In the genomic region with DNA sequence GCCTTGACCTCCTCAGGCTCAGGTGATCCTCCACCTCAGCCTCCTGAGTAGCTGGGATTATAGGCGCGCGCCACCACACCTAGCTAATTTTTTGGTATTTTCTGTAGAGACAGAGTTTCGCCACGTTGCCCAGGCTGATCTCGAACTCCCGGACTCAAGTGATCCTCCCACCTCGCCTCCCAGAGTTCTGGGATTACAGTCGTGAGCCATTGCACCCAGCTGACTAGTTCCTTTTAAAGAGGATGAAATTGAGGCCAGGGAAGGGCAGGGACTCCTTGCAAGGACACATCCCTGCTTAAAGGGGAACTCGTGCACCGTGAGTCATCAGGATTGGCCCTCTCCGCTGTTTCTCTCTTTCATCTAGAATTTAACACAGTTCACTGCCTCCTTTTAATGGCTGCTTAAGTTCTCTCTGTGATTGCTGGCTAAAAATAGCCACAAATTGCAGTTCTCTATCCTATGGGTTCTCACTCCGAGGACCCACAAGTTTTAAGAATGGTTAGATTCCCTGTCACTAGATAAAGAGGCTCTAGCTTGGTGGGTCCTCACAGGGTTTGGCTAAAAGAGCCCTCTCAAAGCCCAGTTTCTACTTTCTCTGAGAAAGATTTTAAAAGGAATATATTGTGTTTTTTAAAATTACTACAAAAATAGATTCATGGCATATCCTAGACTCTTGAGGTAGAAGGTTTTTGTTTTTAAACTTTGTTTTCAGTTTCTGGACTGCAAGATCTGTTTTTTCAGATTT, we compare ENCODE assay signal across 8 cellular contexts. TPM values are rescaled to one million over a fixed set of nuclear protein-coding genes. Genes with fewer than 3 reads are reported as not detected.
DNase-seq lines count a peak whose midpoint lies in the region; ATAC-seq and TF ChIP-seq lines count a peak whose summit lies in the region.

No MANE protein-coding gene starts in this region.

- H3K4me3 ChIP-seq in CD8-positive, alpha-beta T cell (ENCODE audit: low read depth, low read length) = no peak overlapping the region

- no peaks in the 10 kb centered on the region for H3K36me3 ChIP-seq in CD8-positive, alpha-beta T cell (ENCODE audit: insufficient read depth, low read length)

- no peaks in the 10 kb centered on the region for H3K9me3 Mint-ChIP-seq in CD8-positive, alpha-beta T cell
- no peaks in the 10 kb centered on the region for H3K9me3 Mint-ChIP-seq in IgD-negative memory B cell
- no peaks in the 10 kb centered on the region for H3K9me3 Mint-ChIP-seq in activated CD8-positive, alpha-beta T cell treated with anti-CD3 and anti-CD28 coated beads, Interleukin-2, amount 10 ng/mL, durations not matched to agents 7 days and 5 days (ENCODE audit: insufficient read depth)

- no peak for TF ChIP-seq CTCF in CD8-positive, alpha-beta T cell (IDR thresholded peaks at IDR 0.05)

- intact Hi-C loops in CD8-positive, alpha-beta T cell (cut with DNase I, micrococcal nuclease) = no loop called here

- peaks cover 7% of the 10 kb centered on the region for H3K4me1 ChIP-seq in CD8-positive, alpha-beta T cell (ENCODE audit: insufficient read depth, low read length)

- CTCF ChIA-PET in CD8-positive, alpha-beta T cell (lab: Charles Lee) = interaction anchor here (0.9 to 1.3 kb wide), 4 partner anchors 10 to 33 kb away, joined by 3 to 4 read pairs (median 3); no protein-coding TSS in a partner anchor
- CTCF ChIA-PET in activated CD8-positive, alpha-beta T cell treated with anti-CD3 and anti-CD28 coated beads, Interleukin-2, amount 10 ng/mL, durations not matched to agents 7 days and 5 days (lab: Charles Lee) = interaction anchor here (2.6 kb wide), 2 partner anchors 16 to 258 kb away, joined by 13 to 19 read pairs; no protein-coding TSS in a partner anchor

- no peak for ATAC-seq in CD8-positive, alpha-beta T cell
- no peak for ATAC-seq in activated CD8-positive, alpha-beta T cell treated with anti-CD3 and anti-CD28 coated beads, Interleukin-2, amount 10 ng/mL, durations not matched to agents 7 days and 5 days
- ATAC-seq in GM21528 (IDR thresholded peaks at IDR 0.05; ENCODE audit: low FRiP score, unreplicated experiment) (no peak), GM19452 (IDR thresholded peaks at IDR 0.05; ENCODE audit: unreplicated experiment) (no peak), GM19463 (IDR thresholded peaks at IDR 0.05; ENCODE audit: unreplicated experiment) (no peak)

- H3K36me3 Mint-ChIP-seq in CD8-positive, alpha-beta T cell = peaks cover 5% of the 10 kb centered on the region
- H3K36me3 Mint-ChIP-seq in IgD-negative memory B cell = no peaks in the 10 kb centered on the region
- no peaks in the 10 kb centered on the region for H3K36me3 Mint-ChIP-seq in activated CD8-positive, alpha-beta T cell treated with anti-CD3 and anti-CD28 coated beads, Interleukin-2, amount 10 ng/mL, durations not matched to agents 7 days and 5 days (ENCODE audit: low read depth)

- no peak for DNase-seq in CD8-positive, alpha-beta T cell
- no peak for DNase-seq in activated CD8-positive, alpha-beta T cell treated with anti-CD3 and anti-CD28 coated beads, Interleukin-2, amount 10 ng/mL, durations not matched to agents 7 days and 5 days
- DNase-seq in glomerular visceral epithelial cell (ENCODE audit: extremely low spot score) (peak; percentile 78), non-pigmented ciliary epithelial cell (ENCODE audit: low read depth) (peak; percentile 90)

- H3K4me3 Mint-ChIP-seq in CD8-positive, alpha-beta T cell = peak overlapping the region; percentile 91
- H3K4me3 Mint-ChIP-seq in IgD-negative memory B cell = peak overlapping the region; percentile 91 to 96 (median 94)
- peak overlapping the region; percentile 84 for H3K4me3 Mint-ChIP-seq in activated CD8-positive, alpha-beta T cell treated with anti-CD3 and anti-CD28 coated beads, Interleukin-2, amount 10 ng/mL, durations not matched to agents 7 days and 5 days

- no peaks in the 10 kb centered on the region for H3K27me3 Mint-ChIP-seq in CD8-positive, alpha-beta T cell (ENCODE audit: low read depth)
- no peaks in the 10 kb centered on the region for H3K27me3 Mint-ChIP-seq in IgD-negative memory B cell
- no peaks in the 10 kb centered on the region for H3K27me3 Mint-ChIP-seq in activated CD8-positive, alpha-beta T cell treated with anti-CD3 and anti-CD28 coated beads, Interleukin-2, amount 10 ng/mL, durations not matched to agents 7 days and 5 days (ENCODE audit: low read depth)

- peak overlapping the region; percentile 69 for H3K27ac Mint-ChIP-seq in CD8-positive, alpha-beta T cell
- peak overlapping the region; percentile 64 to 83 (median 83) for H3K27ac Mint-ChIP-seq in IgD-negative memory B cell
- H3K27ac Mint-ChIP-seq in activated CD8-positive, alpha-beta T cell treated with anti-CD3 and anti-CD28 coated beads, Interleukin-2, amount 10 ng/mL, durations not matched to agents 7 days and 5 days = no peak overlapping the region

- POLR2A ChIA-PET in CD8-positive, alpha-beta T cell (lab: Charles Lee) = no interaction called here
- POLR2A ChIA-PET in activated CD8-positive, alpha-beta T cell treated with anti-CD3 and anti-CD28 coated beads, Interleukin-2, amount 10 ng/mL, durations not matched to agents 7 days and 5 days (lab: Charles Lee) = interaction anchor here (0.8 kb wide), 1 partner anchor 672 kb away, joined by 3 read pairs; no protein-coding TSS in a partner anchor

- H3K4me1 Mint-ChIP-seq in CD8-positive, alpha-beta T cell (ENCODE audit: low read depth) = peaks cover 36% of the 10 kb centered on the region
- peaks cover 30 to 48% (median 36%) of the 10 kb centered on the region in 3 donors for H3K4me1 Mint-ChIP-seq in IgD-negative memory B cell
- H3K4me1 Mint-ChIP-seq in activated CD8-positive, alpha-beta T cell treated with anti-CD3 and anti-CD28 coated beads, Interleukin-2, amount 10 ng/mL, durations not matched to agents 7 days and 5 days (ENCODE audit: low read depth) = peaks cover 20% of the 10 kb centered on the region

- H3K27ac ChIP-seq in CD8-positive, alpha-beta T cell (ENCODE audit: low read depth, low read length) = no peak overlapping the region

- no peaks in the 10 kb centered on the region for H3K9me3 ChIP-seq in CD8-positive, alpha-beta T cell (ENCODE audit: low read length)

- no peaks in the 10 kb centered on the region for H3K27me3 ChIP-seq in CD8-positive, alpha-beta T cell (ENCODE audit: insufficient read depth, low read length)

RNA-seq across cellular contexts. Expression of gene CRTAP, which starts 1.4 kb away (rescaled TPM):
- total RNA-seq in CD8-positive, alpha-beta T cell = 10 to 100 TPM; 21.7 to 23.5 TPM
- 88.0 TPM for polyA plus RNA-seq in IgD-negative memory B cell
- 10 to 100 TPM; 21.2 to 22.5 TPM for total RNA-seq in activated CD8-positive, alpha-beta T cell treated with anti-CD3 and anti-CD28 coated beads, Interleukin-2, amount 10 ng/mL, durations not matched to agents 7 days and 5 days

RNA-seq across cellular contexts. Expression of gene GLB1, which starts 18.2 kb away (rescaled TPM):
- 10 to 100 TPM; 13.3 to 14.7 TPM for total RNA-seq in CD8-positive, alpha-beta T cell
- 42.6 TPM for polyA plus RNA-seq in IgD-negative memory B cell
- total RNA-seq in activated CD8-positive, alpha-beta T cell treated with anti-CD3 and anti-CD28 coated beads, Interleukin-2, amount 10 ng/mL, durations not matched to agents 7 days and 5 days = 10 to 100 TPM; 37.8 to 38.7 TPM

RNA-seq across cellular contexts. Expression of gene TMPPE, which starts 18.2 kb away (rescaled TPM):
- 1 to 10 TPM; 4.6 to 4.8 TPM for total RNA-seq in CD8-positive, alpha-beta T cell
- 2.0 TPM for polyA plus RNA-seq in IgD-negative memory B cell
- 10 to 100 TPM; 11.9 to 12.1 TPM for total RNA-seq in activated CD8-positive, alpha-beta T cell treated with anti-CD3 and anti-CD28 coated beads, Interleukin-2, amount 10 ng/mL, durations not matched to agents 7 days and 5 days

Comparison
In these comparisons a context has a peak if more than half of its experiments do, and no peak if none do; other contexts are left out.
1. DNase-seq: peak in glomerular visceral epithelial cell (single experiment) and non-pigmented ciliary epithelial cell (single experiment); none in CD8-positive, alpha-beta T cell (0 of 7) and activated CD8-positive, alpha-beta T cell treated with anti-CD3 and anti-CD28 coated beads, Interleukin-2, amount 10 ng/mL, durations not matched to agents 7 days and 5 days (single experiment).
2. Peak in every context shown above with its lines, with median percentiles within 50 percentile points of each other: H3K4me3 Mint-ChIP-seq.